Comparison of ENCODE assay signal across 22 cellular contexts in the genomic region with DNA sequence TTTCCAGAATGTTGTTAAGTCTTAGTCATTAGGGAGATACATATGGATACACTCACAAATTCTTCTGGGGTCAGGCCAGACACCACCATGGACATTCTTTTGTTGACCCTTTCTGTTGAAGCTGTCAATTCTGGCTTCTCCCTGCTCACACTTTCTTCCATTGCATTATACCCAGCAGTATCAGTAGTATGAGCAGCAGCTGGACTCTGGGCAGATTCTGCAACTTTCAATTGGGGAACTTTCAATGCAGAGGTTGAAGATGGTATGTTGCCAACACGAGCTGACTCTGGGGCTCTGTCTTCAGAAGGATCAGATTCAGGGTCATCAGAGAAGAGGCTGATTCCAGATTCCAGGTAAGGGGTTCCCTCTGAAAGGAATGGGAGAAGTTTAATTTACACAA. TPM values are rescaled to one million over a fixed set of nuclear protein-coding genes. Genes with fewer than 3 reads are reported as not detected.
"Had no signal": no experiment of that assay in that cellular context is flagged by ENCODE, and none has a peak within 500 bp of the region (broad histone marks: within the 10 kb centered on the region; RNA-seq: fewer than 3 reads in every experiment).

No MANE protein-coding gene starts in this region.

- H3K4me1 ChIP-seq: SJCRH30 had no signal

- H3K9me3 ChIP-seq: MG63, SJCRH30 had no signal

- DNase-seq: IMR-90, Karpas-422, KG1, MG63, NCI-H1092 treated with DMSO at 0.1 percent for 48 hours, NCI-H1436, NCI-H187, NCI-H2029, NCI-H2081 treated with DMSO at 0.1 percent for 48 hours, NCI-H2171, NCI-H226, NCI-H446, NCI-H510A, NCI-H524 treated with DMSO at 0.1 percent for 48 hours, NCI-H69, NCI-H774, SHP77 treated with DMSO at 0.1 percent for 48 hours, SJCRH30 had no signal

- H3K27ac ChIP-seq: RWPE1, SJCRH30 had no signal

- ATAC-seq: Panc1, SK-N-SH treated with all-trans-retinoic acid at 6 μM for 48 hours had no signal

- H3K27me3 ChIP-seq: MG63, SJCRH30 had no signal

- H3K4me3 ChIP-seq: MG63, SJCRH30 had no signal

RNA-seq across cellular contexts. Expression of a gene that starts 45.8 kb away (rescaled TPM):
- total RNA-seq: HT-29 had no signal
